In the genomic region with DNA sequence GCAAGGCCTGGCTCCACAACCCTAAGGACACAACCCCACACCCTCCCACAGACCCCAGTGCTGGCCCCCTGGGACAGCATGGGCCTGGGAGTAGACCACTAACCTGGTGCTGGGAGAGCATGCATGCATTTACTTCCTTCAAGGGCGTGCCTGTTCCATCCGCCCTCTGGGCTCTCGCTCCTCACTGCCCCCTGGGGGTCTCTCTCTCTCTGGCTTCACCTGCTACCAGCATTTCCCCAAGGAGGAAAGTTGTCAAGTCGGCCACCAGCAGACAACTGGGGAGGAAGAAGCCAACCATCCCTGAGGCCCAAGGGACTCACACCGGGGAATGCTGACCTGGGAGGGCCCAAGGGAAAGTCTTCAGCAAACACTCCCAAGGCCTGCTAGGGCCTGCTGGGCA, we compare ENCODE assay signal across 14 cellular contexts. TPM values are rescaled to one million over a fixed set of nuclear protein-coding genes. Genes with fewer than 3 reads are reported as not detected.
DNase-seq lines count a peak whose midpoint lies in the region; ATAC-seq, FAIRE-seq and TF ChIP-seq lines count a peak whose summit lies in the region.
"Had no signal": no experiment of that assay in that cellular context is flagged by ENCODE, and none has a peak within 500 bp of the region (broad histone marks: within the 10 kb centered on the region; RNA-seq: fewer than 3 reads in every experiment).

No MANE protein-coding gene starts in this region.

- H3K27me3 Mint-ChIP-seq in Calu3 (ENCODE audit: unreplicated experiment) (no peaks in the 10 kb centered on the region), astrocyte (ENCODE audit: low read depth, unreplicated experiment) (peaks cover 5% of the 10 kb centered on the region)

- ATAC-seq in lower lobe of right lung, result no peak
- ATAC-seq: left cardiac atrium had no signal

- H3K4me1 Mint-ChIP-seq in Calu3 (ENCODE audit: low read depth, unreplicated experiment), result peaks cover 27% of the 10 kb centered on the region
- peaks cover 2% of the 10 kb centered on the region for H3K4me1 Mint-ChIP-seq in astrocyte (ENCODE audit: low read depth, unreplicated experiment)

- H3K27ac Mint-ChIP-seq in Calu3 (ENCODE audit: unreplicated experiment), result no peak overlapping the region
- peak overlapping the region; percentile 47 for H3K27ac Mint-ChIP-seq in astrocyte (ENCODE audit: unreplicated experiment)

- WGBS in adrenal gland, 4 donors, result 86 to 93% (median 88%) methylated on average over 5 of the region's 5 CpGs

- no peak overlapping the region for H3K27ac ChIP-seq in astrocyte (ENCODE audit: low read depth, low read length)
- H3K27ac ChIP-seq in lower lobe of right lung, result no peak overlapping the region
- no peak overlapping the region for H3K27ac ChIP-seq in adrenal gland
- H3K27ac ChIP-seq: esophagus muscularis mucosa, transverse colon had no signal

- H3K4me3 Mint-ChIP-seq in Calu3 (ENCODE audit: low read depth, unreplicated experiment), result no peak overlapping the region
- no peak overlapping the region for H3K4me3 Mint-ChIP-seq in astrocyte (ENCODE audit: unreplicated experiment)

- TF ChIP-seq POLR2A in adrenal gland (IDR thresholded peaks at IDR 0.05), result no peak

- H2AFZ ChIP-seq in astrocyte (ENCODE audit: low read depth, low read length), result no peak overlapping the region

- DNase-seq in Calu3 (peak; percentile 17), HT1080 (ENCODE audit: low read depth) (peak; percentile 25), astrocyte (ENCODE audit: low read depth) (no peak), lower lobe of right lung (peak; percentile 20), adrenal gland (no peak), AG20443 (ENCODE audit: low spot score) (no peak), amygdala (lab: John Stamatoyannopoulos, UW) (no peak), NCI-H1436 treated with DMSO at 0.1 percent for 48 hours (lab: John Stamatoyannopoulos, UW) (no peak)
- DNase-seq: EL, left cardiac atrium, NCI-H2029, SHP77 treated with DMSO at 0.1 percent for 48 hours, transverse colon had no signal

- H3K27me3 ChIP-seq in astrocyte (ENCODE audit: insufficient read depth, low read length), result no peaks in the 10 kb centered on the region
- H3K27me3 ChIP-seq in lower lobe of right lung (ENCODE audit: low read depth), result no peaks in the 10 kb centered on the region
- no peaks in the 10 kb centered on the region for H3K27me3 ChIP-seq in adrenal gland
- H3K27me3 ChIP-seq: esophagus muscularis mucosa, transverse colon had no signal

- FAIRE-seq in astrocyte (lab: Jason Lieb, UNC), result no peak

- TF ChIP-seq CTCF in Calu3 (IDR thresholded peaks at IDR 0.05; ENCODE audit: unreplicated experiment), result no peak
- TF ChIP-seq CTCF in astrocyte (IDR thresholded peaks at IDR 0.05; ENCODE audit: insufficient read depth, low read depth, low read length), result no peak
- TF ChIP-seq CTCF in lower lobe of right lung (IDR thresholded peaks at IDR 0.05), result no peak
- TF ChIP-seq CTCF in adrenal gland (IDR thresholded peaks at IDR 0.05), result no peak

- H3K4me3 ChIP-seq in astrocyte (ENCODE audit: insufficient read depth, low read depth, low read length) (no peak overlapping the region), lower lobe of right lung (no peak overlapping the region), adrenal gland (no peak overlapping the region)
- H3K4me3 ChIP-seq: esophagus muscularis mucosa, transverse colon had no signal

- no peak overlapping the region for H3K4me2 ChIP-seq in astrocyte (ENCODE audit: low read length)

- H3K9ac ChIP-seq in astrocyte (ENCODE audit: low read length), result no peak overlapping the region

- no peaks in the 10 kb centered on the region for H3K9me3 Mint-ChIP-seq in Calu3 (ENCODE audit: low read depth, unreplicated experiment)
- H3K9me3 Mint-ChIP-seq in astrocyte (ENCODE audit: unreplicated experiment), result no peaks in the 10 kb centered on the region

- H3K36me3 Mint-ChIP-seq in Calu3 (ENCODE audit: insufficient read depth, unreplicated experiment), result peaks cover 40% of the 10 kb centered on the region
- peaks cover 11% of the 10 kb centered on the region for H3K36me3 Mint-ChIP-seq in astrocyte (ENCODE audit: low read depth, unreplicated experiment)

- CTCF ChIA-PET in Calu3 (lab: Charles Lee), result no interaction called here

- intact Hi-C loops in Calu3 (cut with micrococcal nuclease; ENCODE audit: unreplicated experiment) (no loop called here), lower lobe of right lung (cut with DNase I) (no loop called here), adrenal gland (cut with DNase I) (no loop called here)

- peaks cover 67% of the 10 kb centered on the region for H4K20me1 ChIP-seq in astrocyte (ENCODE audit: insufficient read depth, low read length)

- H3K36me3 ChIP-seq in astrocyte (ENCODE audit: insufficient read depth, low read length) (peaks cover 10% of the 10 kb centered on the region), lower lobe of right lung (no peaks in the 10 kb centered on the region), adrenal gland (replicated peaks in 1 of 2) (no peaks in the 10 kb centered on the region)
- H3K36me3 ChIP-seq: esophagus muscularis mucosa, transverse colon had no signal

- H3K79me2 ChIP-seq in astrocyte (ENCODE audit: insufficient read depth, low read length), result no peaks in the 10 kb centered on the region

- BruUV-seq in Calu3 (replicated peaks; lab: Mats Ljungman, UMichigan), result no TSS peak

- H3K9me3 ChIP-seq in astrocyte (ENCODE audit: insufficient read depth, low read depth, low read length) (no peaks in the 10 kb centered on the region), lower lobe of right lung (no peaks in the 10 kb centered on the region), adrenal gland (replicated peaks in 1 of 3) (no peaks in the 10 kb centered on the region)
- H3K9me3 ChIP-seq: esophagus muscularis mucosa, transverse colon had no signal

- peaks cover 7% of the 10 kb centered on the region for H3K4me1 ChIP-seq in astrocyte (ENCODE audit: insufficient read depth, low read length)
- peaks cover 21% of the 10 kb centered on the region for H3K4me1 ChIP-seq in lower lobe of right lung
- peaks cover 7 to 15% of the 10 kb centered on the region in 2 donors for H3K4me1 ChIP-seq in adrenal gland (replicated peaks in 1 of 2)

RNA-seq across cellular contexts. Expression of a gene that starts 6.5 kb away (rescaled TPM):
- total RNA-seq in Calu3 (2022), result 84.1 and 104 TPM in 2 replicates
- 44.4 and 65.3 TPM in 2 replicates for total RNA-seq in HT1080 (2014; rRNA removed; shearing (Covaris generic))
- polyA plus RNA-seq in HT1080 (2015; cell fraction: cytosol; rRNA removed), result 40.4 and 47.7 TPM in 2 replicates
- 102 and 103 TPM in 2 replicates for polyA plus RNA-seq in HT1080 (2015; cell fraction: nucleus; rRNA removed)
- 12.8 and 13.9 TPM in 2 replicates for total RNA-seq in astrocyte
- total RNA-seq in lower lobe of right lung, result 9.2 TPM
- total RNA-seq in adrenal gland, result 1 to 10 TPM in 7 of 8 donors, under 1 TPM in 1; 0.66 to 7.0 (median 2.7) TPM
- 1 to 10 TPM in 1 of 3 donors, under 1 TPM in 2; 0.64 to 7.6 (median 0.72) TPM for polyA plus RNA-seq in adrenal gland

Comparison
In these comparisons a context has a peak if more than half of its experiments do, and no peak if none do; other contexts are left out.
1. DNase-seq: peak in Calu3 (single experiment), HT1080 (single experiment) and lower lobe of right lung (single experiment); none in astrocyte (single experiment), adrenal gland (0 of 7), AG20443 (single experiment), amygdala (0 of 56) and NCI-H1436 treated with DMSO at 0.1 percent for 48 hours (single experiment).